In genomic region chr5:9197881-9198260, GRCh38 we compare ENCODE assay signal across 13 cellular contexts.
DNase-seq lines count a peak whose midpoint lies in the region; ATAC-seq, FAIRE-seq and TF ChIP-seq lines count a peak whose summit lies in the region.
"Had no signal": no experiment of that assay in that cellular context is flagged by ENCODE, and none has a peak within 500 bp of the region (broad histone marks: within the 10 kb centered on the region; RNA-seq: fewer than 3 reads in every experiment).

No MANE protein-coding gene starts in this region.

- POLR2A ChIA-PET in GM12878 (lab: Charles Lee), result no interaction called here

- no peak overlapping the region for H3K4me3 ChIP-seq in GM12878
- H3K4me3 ChIP-seq: BLaER1, GM23338 had no signal

- no TSS peak for BruUV-seq in GM12878 (replicated peaks; lab: Mats Ljungman, UMichigan)

- H3K9me3 ChIP-seq in GM12878 (replicated peaks; ENCODE audit: control insufficient read depth, insufficient read depth, low read length), result no peaks in the 10 kb centered on the region; the same call in 2 of the 3 replicates
- H3K9me3 ChIP-seq: BLaER1 had no signal

- no peaks in the 10 kb centered on the region for H4K20me1 ChIP-seq in GM12878 (ENCODE audit: control insufficient read depth, insufficient read depth)
- H4K20me1 ChIP-seq: BLaER1 had no signal

- no peaks in the 10 kb centered on the region for H3K27me3 ChIP-seq in GM12878 (replicated peaks in 1 of 2; ENCODE audit: control insufficient read depth in 2 of 2, insufficient read depth in 2 of 2, low read length in 1 of 2)
- H3K27me3 ChIP-seq: BLaER1 had no signal

- RAD21 ChIA-PET in GM12878 (lab: Charles Lee; ENCODE audit: unreplicated experiment), result interaction anchor here (1.0 to 1.1 kb wide), 4 partner anchors 10 to 1329 kb away, joined by 3 to 4 read pairs (median 4); partner anchors contain the start of genes FASTKD3 and MTRR

- no peaks in the 10 kb centered on the region for H3K79me2 ChIP-seq in GM12878 (ENCODE audit: control insufficient read depth, insufficient read depth, low read length)

- FAIRE-seq in GM12878 (lab: Jason Lieb, UNC), result no peak

- 0% methylated on average over 1 of the region's 1 CpG for WGBS in GM12878 (ENCODE audit: insufficient coverage, insufficient replicate concordance, low lambda C conversion rate, missing lambda C conversion rate)

- TF ChIP-seq CTCF in GM13976 (IDR thresholded peaks at IDR 0.05; ENCODE audit: borderline replicate concordance, control extremely low read depth, extremely low read depth, insufficient read depth, missing control alignments), result no peak
- no peak for TF ChIP-seq CTCF in GM12878 (IDR thresholded peaks at IDR 0.05 in 2 of 3, conservative IDR thresholded peaks at IDR 0.05 in 1 of 3; ENCODE audit: control insufficient read depth in 2 of 3, extremely low read depth in 1 of 3, insufficient read depth in 1 of 3, low read depth in 3 of 3, low read length in 3 of 3)

- CTCF ChIA-PET in GM12878 (lab: Yijun Ruan, JAX), result interaction anchor here (1.1 to 3.3 kb wide), 4 partner anchors 10 to 318 kb away, joined by 3 to 14 read pairs (median 4); no protein-coding TSS in a partner anchor

- no peak for TF ChIP-seq EP300 in GM12878 (IDR thresholded peaks at IDR 0.05; ENCODE audit: borderline replicate concordance in 1 of 2, control insufficient read depth in 1 of 2, low read depth in 2 of 2, low read length in 2 of 2)

- H3K4me1 ChIP-seq in GM12878 (ENCODE audit: control insufficient read depth, insufficient read depth, low read length), result peaks cover 9% of the 10 kb centered on the region
- H3K4me1 ChIP-seq: BLaER1 had no signal

- in situ Hi-C loops in GM13976 (cut with MboI; ENCODE audit: low sequenced_read_pairs, unreplicated experiment), result no loop called here
- in situ Hi-C loops in GM12878 (cut with MboI), result no loop called here

- SMC1A ChIA-PET in GM12878 (lab: Charles Lee; ENCODE audit: uncharacterized antibody, unreplicated experiment), result interaction anchor here (0.7 to 2.4 kb wide), 11 partner anchors 9 to 1311 kb away, joined by 3 to 7 read pairs (median 3); no protein-coding TSS in a partner anchor

- no peak overlapping the region for H2AFZ ChIP-seq in GM12878 (ENCODE audit: control insufficient read depth, low read depth, low read length)
- H2AFZ ChIP-seq: GM23338 had no signal

- H3K9ac ChIP-seq in GM12878 (ENCODE audit: control insufficient read depth, insufficient read depth, low read length), result no peak overlapping the region
- H3K9ac ChIP-seq: BLaER1 had no signal

- H3K4me2 ChIP-seq in GM12878 (ENCODE audit: control insufficient read depth, insufficient read depth), result no peak overlapping the region
- H3K4me2 ChIP-seq: BLaER1, GM23338 had no signal

- no peak for TF ChIP-seq RAD21 in GM12878 (IDR thresholded peaks at IDR 0.05; ENCODE audit: insufficient read depth, low read depth, low read length)

- H3K27ac ChIP-seq in GM12878 (ENCODE audit: control insufficient read depth, insufficient read depth), result no peak overlapping the region
- H3K27ac ChIP-seq: BLaER1 had no signal

- DNase-seq in GM13976 (ENCODE audit: low spot score), result peak; percentile 59
- DNase-seq in GM12878 (ENCODE audit: low read depth, low spot score), result peak; percentile 34
- no peak for DNase-seq in HuH-7.5 (ENCODE audit: low spot score)
- no peak for DNase-seq in sciatic nerve (ENCODE audit: low spot score)
- no peak for DNase-seq in D341Med (ENCODE audit: low spot score)
- DNase-seq: dermis blood vessel endothelial cell, left colon, NCI-H1436 treated with DMSO at 0.1 percent for 48 hours had no signal

- ATAC-seq in GM21390 (IDR thresholded peaks at IDR 0.05; ENCODE audit: unreplicated experiment), result peak; percentile 98
- ATAC-seq in HG03108 (IDR thresholded peaks at IDR 0.05; ENCODE audit: unreplicated experiment), result peak; percentile 90
- ATAC-seq in GM12878, result peak; percentile 94
- ATAC-seq in GM18873 (IDR thresholded peaks at IDR 0.05; ENCODE audit: low FRiP score, unreplicated experiment), result no peak
- ATAC-seq in sciatic nerve, result no peak
- ATAC-seq: left colon had no signal

- TF ChIP-seq POLR2A in GM12878 (IDR thresholded peaks at IDR 0.05; ENCODE audit: low read depth, low read length), result no peak

- intact Hi-C loops in GM12878 (cut with micrococcal nuclease; ENCODE audit: unreplicated experiment) (no loop called here), sciatic nerve (cut with DNase I) (no loop called here)

- H3K36me3 ChIP-seq in GM12878 (ENCODE audit: control insufficient read depth in 2 of 2, insufficient read depth in 2 of 2, low read length in 1 of 2), result no peaks in the 10 kb centered on the region
- H3K36me3 ChIP-seq: BLaER1 had no signal

TF ChIP-seq in GM12878, 131 proteins besides CTCF, POLR2A, EP300 and RAD21 (continues in another document):
- TF ChIP-seq SMAD5 (IDR thresholded peaks at IDR 0.05; ENCODE audit: low read depth) (no peak), JUNB (IDR thresholded peaks at IDR 0.05) (0 out of 2 replicates have a peak, but pooled peaks have one; percentile 5), MEF2B (IDR thresholded peaks at IDR 0.05; ENCODE audit: partially characterized antibody, poor library complexity, severe bottlenecking) (peak; percentile 52), SMC3 (IDR thresholded peaks at IDR 0.05; ENCODE audit: borderline replicate concordance, low read length) (no peak), ZNF217 (IDR thresholded peaks at IDR 0.05) (peak; percentile 33; the same call in 1 of the 2 replicates), ZNF24 (IDR thresholded peaks at IDR 0.05) (no peak), ZNF384 (IDR thresholded peaks at IDR 0.05; ENCODE audit: borderline replicate concordance, low read depth, low read length) (no peak), ZBTB40 (IDR thresholded peaks at IDR 0.05; ENCODE audit: borderline replicate concordance) (no peak), CBX5 (IDR thresholded peaks at IDR 0.05; ENCODE audit: low read depth) (no peak), MEF2A (IDR thresholded peaks at IDR 0.05; ENCODE audit: insufficient read depth, low read depth, low read length) (peak; percentile 58; the same call in 1 of the 2 replicates), ATF2 (IDR thresholded peaks at IDR 0.05; ENCODE audit: low read length) (peak; percentile 40; the same call in 1 of the 2 replicates), POU2F2 (IDR thresholded peaks at IDR 0.05; ENCODE audit: borderline replicate concordance, low read depth, low read length) (peak; percentile 89; the same call in 2 of the 3 replicates), NR2F1 (conservative IDR thresholded peaks at IDR 0.05) (peak; percentile 96), RUNX3 (IDR thresholded peaks at IDR 0.05; ENCODE audit: low read length) (peak; percentile 64), RELA (IDR thresholded peaks at IDR 0.05; ENCODE audit: borderline replicate concordance, partially characterized antibody) (no peak), SRF (IDR thresholded peaks at IDR 0.05; ENCODE audit: low read depth in 2 of 2, low read length in 2 of 2) (0 out of 4 replicates have a peak, but pooled peaks of 1 of the 2 experiments have one; percentile 43), SUPT20H (IDR thresholded peaks at IDR 0.05; ENCODE audit: borderline replicate concordance, control insufficient read depth, low read depth, low read length) (no peak), SP1 (IDR thresholded peaks at IDR 0.05; ENCODE audit: low read depth, low read length) (no peak), ZZZ3 (IDR thresholded peaks at IDR 0.05; ENCODE audit: control insufficient read depth, insufficient read length, low read depth) (no peak), IKZF1 (conservative IDR thresholded peaks at IDR 0.05) (peak; percentile 38), SPI1 (IDR thresholded peaks at IDR 0.05; ENCODE audit: borderline replicate concordance, insufficient read depth, low read depth, low read length) (peak; percentile 89), IKZF2 (IDR thresholded peaks at IDR 0.05) (peak; percentile 16 to 28; a peak in 1 of 4 replicates)

Comparison
In these comparisons a context has a peak if more than half of its experiments do, and no peak if none do; other contexts are left out.
1. DNase-seq: peak in GM13976 (single experiment) and GM12878 (single experiment); none in HuH-7.5 (single experiment), sciatic nerve (single experiment) and D341Med (single experiment).
2. ATAC-seq: peak in GM21390 (single experiment), HG03108 (single experiment) and GM12878 (single experiment); none in GM18873 (single experiment) and sciatic nerve (single experiment).